In the genomic region with DNA sequence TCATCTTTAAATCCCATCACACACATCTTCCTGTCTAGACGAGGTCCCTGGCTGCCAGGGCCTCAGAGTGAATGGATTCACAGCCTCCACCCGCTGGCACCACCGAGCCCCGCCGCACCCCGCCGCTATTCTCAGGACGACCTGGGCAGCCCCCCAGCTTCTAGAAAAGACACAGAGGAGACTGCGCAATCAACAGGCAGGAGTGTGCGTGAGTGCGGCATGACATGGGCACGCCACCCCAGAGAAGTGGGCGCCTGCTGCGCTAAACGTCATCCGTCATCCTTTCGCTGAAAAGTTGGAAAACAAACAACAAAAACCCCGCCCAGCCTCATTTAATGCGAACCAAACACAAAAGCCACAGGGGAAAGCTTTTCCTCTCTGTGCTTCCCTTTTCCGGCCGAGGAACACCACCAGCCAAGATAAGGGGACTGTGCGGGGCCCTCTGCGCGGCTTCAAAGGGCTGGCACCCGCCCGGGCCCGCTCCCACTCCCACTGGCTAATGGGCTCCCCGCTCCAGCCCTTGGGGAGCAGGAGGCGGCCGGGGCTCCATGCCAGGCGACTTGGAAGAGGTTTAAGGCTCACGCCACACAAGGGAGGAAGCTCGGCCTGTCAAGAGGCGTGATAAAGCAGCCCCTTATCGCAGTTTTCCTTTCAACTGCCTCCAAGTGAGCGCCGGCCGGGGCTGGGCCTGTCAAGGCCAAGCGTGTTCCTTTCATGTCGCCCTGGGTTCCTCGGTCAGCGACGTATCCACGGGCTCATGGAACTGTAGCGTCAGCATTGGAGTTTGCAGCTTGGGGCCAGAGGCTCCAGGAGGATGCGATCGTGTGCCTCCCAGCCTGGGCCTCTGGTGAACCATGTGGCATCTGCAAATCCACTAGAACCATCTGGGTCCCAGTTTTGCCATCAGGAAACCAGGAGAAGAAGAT, we compare ENCODE assay signal across 1 cellular context.
TF ChIP-seq lines count a peak whose summit lies in the region.

No MANE protein-coding gene starts in this region.

TF ChIP-seq in K562, 482 proteins besides CTCF, POLR2A, EP300 and RAD21 (continued from another document):
- TF ChIP-seq MYC (IDR thresholded peaks at IDR 0.05; ENCODE audit: low read depth, low read length) = peak; percentile 70
- TF ChIP-seq MYC (CRISPR knock-in tag; IDR thresholded peaks at IDR 0.05; ENCODE audit: borderline replicate concordance, low read depth) = 0 out of 2 replicates have a peak, but pooled peaks have one; percentile 37
- peak; percentile 50; the same call in 1 of the 2 replicates for TF ChIP-seq FOSL1 (tag; conservative IDR thresholded peaks at IDR 0.05)
- TF ChIP-seq ATF1 (CRISPR knock-in tag; IDR thresholded peaks at IDR 0.05) = no peak
- peak; percentile 50; the same call in 1 of the 2 replicates for TF ChIP-seq ATF1 (tag; IDR thresholded peaks at IDR 0.05)
- TF ChIP-seq LEF1 (IDR thresholded peaks at IDR 0.05) = peak; percentile 93
- 0 out of 2 replicates have a peak, but pooled peaks have one; percentile 64 for TF ChIP-seq ZNF76 (CRISPR knock-in tag; IDR thresholded peaks at IDR 0.05; ENCODE audit: borderline replicate concordance)
- 0 out of 2 replicates have a peak, but pooled peaks have one; percentile 8 for TF ChIP-seq HIVEP1 (CRISPR knock-in tag; IDR thresholded peaks at IDR 0.05)
- peak in 1 of 2 experiments; percentile 75; a peak in 2 of 4 replicates for TF ChIP-seq ETV6 (IDR thresholded peaks at IDR 0.05; ENCODE audit: borderline replicate concordance in 1 of 2, low read depth in 2 of 2, low read length in 1 of 2)
- TF ChIP-seq ETV6 (CRISPR knock-in tag; IDR thresholded peaks at IDR 0.05; ENCODE audit: borderline replicate concordance) = no peak
- no peak for TF ChIP-seq ZNF561 (CRISPR knock-in tag; conservative IDR thresholded peaks at IDR 0.05)
- TF ChIP-seq SMARCC2 (IDR thresholded peaks at IDR 0.05; ENCODE audit: low read depth) = peak; percentile 40; the same call in 1 of the 2 replicates
- TF ChIP-seq ARID1B (IDR thresholded peaks at IDR 0.05) = peak; percentile 82
- TF ChIP-seq, protein P1, sequence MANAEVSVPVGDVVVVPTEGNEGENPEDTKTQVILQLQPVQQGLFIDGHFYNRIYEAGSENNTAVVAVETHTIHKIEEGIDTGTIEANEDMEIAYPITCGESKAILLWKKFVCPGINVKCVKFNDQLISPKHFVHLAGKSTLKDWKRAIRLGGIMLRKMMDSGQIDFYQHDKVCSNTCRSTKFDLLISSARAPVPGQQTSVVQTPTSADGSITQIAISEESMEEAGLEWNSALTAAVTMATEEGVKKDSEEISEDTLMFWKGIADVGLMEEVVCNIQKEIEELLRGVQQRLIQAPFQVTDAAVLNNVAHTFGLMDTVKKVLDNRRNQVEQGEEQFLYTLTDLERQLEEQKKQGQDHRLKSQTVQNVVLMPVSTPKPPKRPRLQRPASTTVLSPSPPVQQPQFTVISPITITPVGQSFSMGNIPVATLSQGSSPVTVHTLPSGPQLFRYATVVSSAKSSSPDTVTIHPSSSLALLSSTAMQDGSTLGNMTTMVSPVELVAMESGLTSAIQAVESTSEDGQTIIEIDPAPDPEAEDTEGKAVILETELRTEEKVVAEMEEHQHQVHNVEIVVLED (CRISPR knock-in tag; IDR thresholded peaks at IDR 0.05) = 0 out of 2 replicates have a peak, but pooled peaks have one; percentile 30
- TF ChIP-seq LCOR (CRISPR knock-in tag; IDR thresholded peaks at IDR 0.05) = 0 out of 2 replicates have a peak, but pooled peaks have one; percentile 34
- TF ChIP-seq U2AF2 (optimal IDR thresholded peaks at IDR 0.05; ENCODE audit: low read depth, low read length) = no peak
- TF ChIP-seq NRF1 (conservative IDR thresholded peaks at IDR 0.05 in 1 of 2, IDR thresholded peaks at IDR 0.05 in 1 of 2) = peak; percentile 52 to 59
- peak; percentile 73 for TF ChIP-seq ETV1 (tag; conservative IDR thresholded peaks at IDR 0.05; ENCODE audit: low read depth)
